Comparison of ENCODE assay signal across 2 cellular contexts in the genomic region with DNA sequence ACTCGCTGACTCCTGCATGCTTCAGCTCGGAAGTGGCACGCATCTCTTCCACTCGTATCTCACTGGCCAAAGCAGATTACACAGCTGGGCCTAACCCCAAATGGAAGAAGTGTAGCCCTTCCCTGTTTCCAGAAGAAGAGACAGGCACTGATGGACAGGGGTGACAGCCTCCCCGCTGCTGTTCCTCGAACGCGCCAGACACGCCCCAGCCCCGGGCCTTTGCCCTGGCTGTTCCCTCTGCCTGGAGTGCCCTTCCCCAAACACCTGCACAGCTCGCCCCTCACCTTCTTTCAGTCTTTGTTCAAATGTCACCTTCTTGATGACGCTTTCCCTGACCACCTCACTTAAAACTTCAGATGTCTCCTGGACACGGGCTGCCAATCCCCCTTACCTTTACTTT.
TF ChIP-seq lines count a peak whose summit lies in the region.

No MANE protein-coding gene starts in this region.

TF ChIP-seq in IMR-90, 13 proteins besides CTCF, POLR2A, EP300 and RAD21:
- TF ChIP-seq FOS (IDR thresholded peaks at IDR 0.05; ENCODE audit: low read depth, low read length) (no peak), MXI1 (IDR thresholded peaks at IDR 0.05; ENCODE audit: borderline replicate concordance, low read depth, low read length) (no peak), SMC3 (IDR thresholded peaks at IDR 0.05; ENCODE audit: low read depth, low read length) (no peak), NFE2L2 (IDR thresholded peaks at IDR 0.05; ENCODE audit: low read depth, low read length) (no peak), BHLHE40 (IDR thresholded peaks at IDR 0.05; ENCODE audit: low read depth, low read length) (no peak), CHD1 (IDR thresholded peaks at IDR 0.05; ENCODE audit: low read depth, low read length) (no peak), MAZ (IDR thresholded peaks at IDR 0.05; ENCODE audit: borderline replicate concordance, low read depth, low read length) (no peak), CEBPB (IDR thresholded peaks at IDR 0.05; ENCODE audit: low read depth, low read length) (no peak), MAFK (IDR thresholded peaks at IDR 0.05; ENCODE audit: low read depth, low read length) (no peak), RCOR1 (IDR thresholded peaks at IDR 0.05; ENCODE audit: insufficient replicate concordance, low read length) (no peak), RFX5 (IDR thresholded peaks at IDR 0.05; ENCODE audit: low read depth, low read length) (no peak)
- TF ChIP-seq, protein P1, sequence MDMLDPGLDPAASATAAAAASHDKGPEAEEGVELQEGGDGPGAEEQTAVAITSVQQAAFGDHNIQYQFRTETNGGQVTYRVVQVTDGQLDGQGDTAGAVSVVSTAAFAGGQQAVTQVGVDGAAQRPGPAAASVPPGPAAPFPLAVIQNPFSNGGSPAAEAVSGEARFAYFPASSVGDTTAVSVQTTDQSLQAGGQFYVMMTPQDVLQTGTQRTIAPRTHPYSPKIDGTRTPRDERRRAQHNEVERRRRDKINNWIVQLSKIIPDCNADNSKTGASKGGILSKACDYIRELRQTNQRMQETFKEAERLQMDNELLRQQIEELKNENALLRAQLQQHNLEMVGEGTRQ (IDR thresholded peaks at IDR 0.05; ENCODE audit: low read depth, low read length) = no peak
- TF ChIP-seq, protein P2, sequence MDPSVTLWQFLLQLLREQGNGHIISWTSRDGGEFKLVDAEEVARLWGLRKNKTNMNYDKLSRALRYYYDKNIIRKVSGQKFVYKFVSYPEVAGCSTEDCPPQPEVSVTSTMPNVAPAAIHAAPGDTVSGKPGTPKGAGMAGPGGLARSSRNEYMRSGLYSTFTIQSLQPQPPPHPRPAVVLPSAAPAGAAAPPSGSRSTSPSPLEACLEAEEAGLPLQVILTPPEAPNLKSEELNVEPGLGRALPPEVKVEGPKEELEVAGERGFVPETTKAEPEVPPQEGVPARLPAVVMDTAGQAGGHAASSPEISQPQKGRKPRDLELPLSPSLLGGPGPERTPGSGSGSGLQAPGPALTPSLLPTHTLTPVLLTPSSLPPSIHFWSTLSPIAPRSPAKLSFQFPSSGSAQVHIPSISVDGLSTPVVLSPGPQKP (IDR thresholded peaks at IDR 0.05; ENCODE audit: borderline replicate concordance, low read depth, low read length) = no peak

TF ChIP-seq in GM12878, 131 proteins besides CTCF, POLR2A, EP300 and RAD21:
- TF ChIP-seq SRF (IDR thresholded peaks at IDR 0.05; ENCODE audit: low read depth in 2 of 2, low read length in 2 of 2) (no peak), SREBF2 (IDR thresholded peaks at IDR 0.05; ENCODE audit: low read length) (no peak)
